In genomic region chr1:82319526-82319925, GRCh38 we compare ENCODE assay signal across 1 cellular context.
TF ChIP-seq lines count a peak whose summit lies in the region.

No MANE protein-coding gene starts in this region.

TF ChIP-seq in SK-N-SH treated with all-trans-retinoic acid at 6 μM for 48 hours, 23 proteins besides CTCF, POLR2A, EP300 and RAD21 (continued from another document):
- TF ChIP-seq TSHZ2 (CRISPR knock-in tag; IDR thresholded peaks at IDR 0.05) (no peak), ISL1 (CRISPR knock-in tag; IDR thresholded peaks at IDR 0.05) (peak; percentile 32)
